In genomic region chr1:155002479-155003226, GRCh38 we compare ENCODE assay signal across 8 cellular contexts.
A peak's percentile ranks its signal among the peaks of the same experiment; 100 is the strongest.
DNase-seq lines count a peak whose midpoint lies in the region; ATAC-seq and TF ChIP-seq lines count a peak whose summit lies in the region.

Gene ZBTB7B, plus strand, starts transcription at chr1:155002802. Its CDS starts 11,859 bp downstream, at chr1:155014661.

- H3K27ac ChIP-seq in VCaP: peak within 1 kb of the TSS; percentile 100

- H3K9me3 Mint-ChIP-seq in nephron: no peaks in the 10 kb centered on the region

- no peaks in the 10 kb centered on the region for H3K36me3 Mint-ChIP-seq in nephron (ENCODE audit: low read depth)

- peaks cover 25% of the 10 kb centered on the region for H3K4me1 Mint-ChIP-seq in nephron

- no peak for DNase-seq in fibroblast of pulmonary artery (ENCODE audit: low read depth)
- DNase-seq in NCI-H510A (lab: John Stamatoyannopoulos, UW): no peak
- DNase-seq in cortex of kidney (lab: John Stamatoyannopoulos, UW): no peak

- no peaks in the 10 kb centered on the region for H3K27me3 Mint-ChIP-seq in nephron (ENCODE audit: low read depth)

- H3K9me3 ChIP-seq in ES-I3 (ENCODE audit: control insufficient read depth, insufficient read depth, low read length): no peaks in the 10 kb centered on the region

- peaks cover 7% of the 10 kb centered on the region; the same call in 1 of the 2 replicates for H3K4me1 ChIP-seq in ES-I3 (ENCODE audit: insufficient read depth, low read length)

- ATAC-seq in HG03432 (IDR thresholded peaks at IDR 0.05; ENCODE audit: unreplicated experiment) (peak; percentile 0), HG03378 (IDR thresholded peaks at IDR 0.05; ENCODE audit: unreplicated experiment) (no peak)

- peak within 1 kb of the TSS; percentile 79 to 93 (median 83) for H3K27ac Mint-ChIP-seq in nephron

- H3K4me3 Mint-ChIP-seq in nephron: peak within 1 kb of the TSS; percentile 92 to 96 (median 92)

- peak within 1 kb of the TSS; percentile 90 for H3K4me3 ChIP-seq in fibroblast of pulmonary artery (replicated peaks; ENCODE audit: low read depth, low read length)

- H3K36me3 ChIP-seq in ES-I3 (ENCODE audit: insufficient read depth, low read length): no peaks in the 10 kb centered on the region

- peak within 1 kb of the TSS; percentile 89 for H3K9ac ChIP-seq in ES-I3 (ENCODE audit: low read depth, low read length)

- TF ChIP-seq CTCF in VCaP (conservative IDR thresholded peaks at IDR 0.05) (no peak), fibroblast of pulmonary artery (IDR thresholded peaks at IDR 0.05; ENCODE audit: low read length, missing control alignments) (no peak), nephron (IDR thresholded peaks at IDR 0.05; ENCODE audit: unreplicated experiment in 3 of 3) (no peak)
